Comparison of ENCODE assay signal across 12 cellular contexts in the genomic region with DNA sequence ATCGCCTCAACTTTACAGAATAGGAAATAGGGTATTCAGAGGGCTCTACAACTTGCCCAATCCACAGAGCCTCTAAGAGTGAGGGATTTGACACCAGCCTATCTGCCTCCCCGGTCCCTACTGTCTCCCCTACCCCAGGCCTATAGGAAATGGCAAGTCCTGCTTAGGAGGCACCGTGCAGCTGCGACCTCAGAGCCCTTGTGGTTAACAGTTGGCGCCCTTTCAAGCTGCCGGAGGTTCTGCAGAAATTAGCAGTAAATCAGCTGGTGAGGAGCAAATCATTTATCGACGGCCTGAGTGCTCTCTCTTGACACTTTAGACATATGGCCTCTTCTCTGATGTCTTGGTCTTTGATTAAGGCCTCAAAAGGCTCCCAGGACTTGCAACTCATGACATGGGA.
DNase-seq lines count a peak whose midpoint lies in the region; ATAC-seq lines count a peak whose summit lies in the region.
"Had no signal": no experiment of that assay in that cellular context is flagged by ENCODE, and none has a peak within 500 bp of the region (broad histone marks: within the 10 kb centered on the region; RNA-seq: fewer than 3 reads in every experiment).

No MANE protein-coding gene starts in this region.

- ATAC-seq in HG03135 (IDR thresholded peaks at IDR 0.05; ENCODE audit: unreplicated experiment): no peak
- ATAC-seq: left colon, SK-N-SH treated with all-trans-retinoic acid at 6 μM for 48 hours had no signal

- no peak overlapping the region for H3K4me3 ChIP-seq in CD8-positive, alpha-beta memory T cell (ENCODE audit: low read length)
- H3K4me3 ChIP-seq in Jurkat, Clone E6-1 (ENCODE audit: low read length): no peak overlapping the region
- H3K4me3 ChIP-seq: hepatocyte had no signal

- peaks cover 38 to 56% (median 49%) of the 10 kb centered on the region in 3 donors for H3K4me1 Mint-ChIP-seq in CD8-positive, alpha-beta memory T cell
- H3K4me1 Mint-ChIP-seq in activated CD4-positive, alpha-beta memory T cell treated with anti-CD3 and anti-CD28 coated beads for 36 hours (ENCODE audit: low read depth): peaks cover 24% of the 10 kb centered on the region

- no peaks in the 10 kb centered on the region for H3K36me3 ChIP-seq in CD8-positive, alpha-beta memory T cell (ENCODE audit: insufficient read depth, low read length)

- no peaks in the 10 kb centered on the region for H3K36me3 Mint-ChIP-seq in CD8-positive, alpha-beta memory T cell
- no peaks in the 10 kb centered on the region for H3K36me3 Mint-ChIP-seq in activated CD4-positive, alpha-beta memory T cell treated with anti-CD3 and anti-CD28 coated beads for 36 hours

- POLR2A ChIA-PET in CD8-positive, alpha-beta memory T cell (lab: Charles Lee): no interaction called here
- POLR2A ChIA-PET in activated CD4-positive, alpha-beta memory T cell treated with anti-CD3 and anti-CD28 coated beads for 36 hours (lab: Charles Lee): no interaction called here

- intact Hi-C loops in activated CD4-positive, alpha-beta memory T cell treated with anti-CD3 and anti-CD28 coated beads for 36 hours (cut with micrococcal nuclease): loop anchor here (10.0 kb wide), 1 partner anchor 1117 kb away; no protein-coding TSS in a partner anchor

- H3K9me3 ChIP-seq in CD8-positive, alpha-beta memory T cell (ENCODE audit: low read length): no peaks in the 10 kb centered on the region

- H3K27ac Mint-ChIP-seq in CD8-positive, alpha-beta memory T cell: peak overlapping the region in 4 of 8 donors; percentile 6 to 79 (median 41)
- no peak overlapping the region for H3K27ac Mint-ChIP-seq in activated CD4-positive, alpha-beta memory T cell treated with anti-CD3 and anti-CD28 coated beads for 36 hours
- H3K27ac Mint-ChIP-seq: H9 had no signal

- no peaks in the 10 kb centered on the region for H3K9me3 Mint-ChIP-seq in CD8-positive, alpha-beta memory T cell
- H3K9me3 Mint-ChIP-seq in activated CD4-positive, alpha-beta memory T cell treated with anti-CD3 and anti-CD28 coated beads for 36 hours: no peaks in the 10 kb centered on the region
- H3K9me3 Mint-ChIP-seq: H9 had no signal

- no peaks in the 10 kb centered on the region for H3K27me3 ChIP-seq in CD8-positive, alpha-beta memory T cell (ENCODE audit: insufficient read depth, low read length, poor library complexity, severe bottlenecking)
- H3K27me3 ChIP-seq: hepatocyte had no signal

- no peak overlapping the region for H3K27ac ChIP-seq in CD8-positive, alpha-beta memory T cell (ENCODE audit: low read depth, low read length)
- H3K27ac ChIP-seq: hepatocyte had no signal

- peaks cover 26% of the 10 kb centered on the region for H3K4me1 ChIP-seq in CD8-positive, alpha-beta memory T cell (ENCODE audit: insufficient read depth, low read length)

- H3K27me3 Mint-ChIP-seq in CD8-positive, alpha-beta memory T cell: peaks cover 0 to 2% of the 10 kb centered on the region in 2 donors
- H3K27me3 Mint-ChIP-seq in activated CD4-positive, alpha-beta memory T cell treated with anti-CD3 and anti-CD28 coated beads for 36 hours: peaks cover 2% of the 10 kb centered on the region

- H3K4me3 Mint-ChIP-seq in CD8-positive, alpha-beta memory T cell: peak overlapping the region in 4 of 7 donors; percentile 10 to 54 (median 34)
- H3K4me3 Mint-ChIP-seq in activated CD4-positive, alpha-beta memory T cell treated with anti-CD3 and anti-CD28 coated beads for 36 hours: no peak overlapping the region
- H3K4me3 Mint-ChIP-seq: H9 had no signal

- CTCF ChIA-PET in CD8-positive, alpha-beta memory T cell (lab: Charles Lee): no interaction called here
- CTCF ChIA-PET in activated CD4-positive, alpha-beta memory T cell treated with anti-CD3 and anti-CD28 coated beads for 36 hours (lab: Charles Lee): no interaction called here

- DNase-seq in CD8-positive, alpha-beta memory T cell: peak in 4 of 5 donors; percentile 3 to 59 (median 21)
- peak; percentile 93 for DNase-seq in Jurkat, Clone E6-1 (ENCODE audit: low read depth, low spot score)
- DNase-seq in activated CD4-positive, alpha-beta memory T cell treated with anti-CD3 and anti-CD28 coated beads for 36 hours: peak; percentile 18
- DNase-seq in myocyte (ENCODE audit: low read depth): peak; percentile 57
- DNase-seq in effector CD8-positive, alpha-beta T cell (lab: John Stamatoyannopoulos, UW): no peak
- DNase-seq in NCI-H1436 treated with DMSO at 0.1 percent for 48 hours (lab: John Stamatoyannopoulos, UW): no peak
- DNase-seq: H9, left colon, NCI-H2107 had no signal

Comparison
In these comparisons a context has a peak if more than half of its experiments do, and no peak if none do; other contexts are left out.
1. DNase-seq: peak in CD8-positive, alpha-beta memory T cell (4 of 5), Jurkat, Clone E6-1 (single experiment), activated CD4-positive, alpha-beta memory T cell treated with anti-CD3 and anti-CD28 coated beads for 36 hours (single experiment) and myocyte (single experiment); none in effector CD8-positive, alpha-beta T cell (single experiment) and NCI-H1436 treated with DMSO at 0.1 percent for 48 hours (single experiment).